In genomic region chr5:78808380-78808779, GRCh38 we compare ENCODE assay signal across 20 cellular contexts.
"Had no signal": no experiment of that assay in that cellular context is flagged by ENCODE, and none has a peak within 500 bp of the region (broad histone marks: within the 10 kb centered on the region; RNA-seq: fewer than 3 reads in every experiment).

No MANE protein-coding gene starts in this region.

- H3K27me3 Mint-ChIP-seq: activated naive CD4-positive, alpha-beta T cell treated with anti-CD3 and anti-CD28 coated beads, Interleukin-2, amount 50 U/mL, for 24 hours; activated T-cell treated with anti-CD3 and anti-CD28 coated beads, Interleukin-2, amount 50 U/mL, for 24 hours; natural killer cell treated with Interleukin-12 subunit alpha and Interleukin-12 subunit beta and Interleukin-15 and Interleukin-18, amount 100 ng/mL, for 72 hours had no signal

- H3K9me3 ChIP-seq: body of pancreas, esophagus muscularis mucosa, lower lobe of right lung, mucosa of descending colon had no signal

- H3K4me3 Mint-ChIP-seq: activated naive CD4-positive, alpha-beta T cell treated with anti-CD3 and anti-CD28 coated beads, Interleukin-2, amount 50 U/mL, for 24 hours; activated T-cell treated with anti-CD3 and anti-CD28 coated beads, Interleukin-2, amount 50 U/mL, for 24 hours; natural killer cell treated with Interleukin-12 subunit alpha and Interleukin-12 subunit beta and Interleukin-15 and Interleukin-18, amount 100 ng/mL, for 72 hours had no signal

- H3K36me3 ChIP-seq: esophagus muscularis mucosa, lower lobe of right lung had no signal

- H3K27me3 ChIP-seq: body of pancreas, esophagus muscularis mucosa had no signal

- H3K4me3 ChIP-seq: body of pancreas, esophagus muscularis mucosa, lower lobe of right lung, mucosa of descending colon, smooth muscle cell had no signal

- H3K36me3 Mint-ChIP-seq: natural killer cell treated with Interleukin-12 subunit alpha and Interleukin-12 subunit beta and Interleukin-15 and Interleukin-18, amount 100 ng/mL, for 72 hours had no signal

- H3K27ac ChIP-seq: body of pancreas, esophagus muscularis mucosa, lower lobe of right lung, parathyroid adenoma had no signal

- H3K4me1 ChIP-seq: body of pancreas, lower lobe of right lung, parathyroid adenoma had no signal

- H3K27ac Mint-ChIP-seq: activated naive CD4-positive, alpha-beta T cell treated with anti-CD3 and anti-CD28 coated beads, Interleukin-2, amount 50 U/mL, for 24 hours; activated T-cell treated with anti-CD3 and anti-CD28 coated beads, Interleukin-2, amount 50 U/mL, for 24 hours; natural killer cell treated with Interleukin-12 subunit alpha and Interleukin-12 subunit beta and Interleukin-15 and Interleukin-18, amount 100 ng/mL, for 72 hours had no signal

- H3K9me3 Mint-ChIP-seq: activated naive CD4-positive, alpha-beta T cell treated with anti-CD3 and anti-CD28 coated beads, Interleukin-2, amount 50 U/mL, for 24 hours; activated T-cell treated with anti-CD3 and anti-CD28 coated beads, Interleukin-2, amount 50 U/mL, for 24 hours; natural killer cell treated with Interleukin-12 subunit alpha and Interleukin-12 subunit beta and Interleukin-15 and Interleukin-18, amount 100 ng/mL, for 72 hours had no signal

- ATAC-seq: body of pancreas; lower lobe of right lung; mucosa of descending colon; natural killer cell treated with Interleukin-12 subunit alpha and Interleukin-12 subunit beta and Interleukin-15 and Interleukin-18, amount 100 ng/mL, for 72 hours had no signal

- DNase-seq: activated CD4-positive, CD25-positive, alpha-beta regulatory T cell; activated effector memory CD4-positive, alpha-beta T cell treated with Interleukin-2 at 50 U/mL for 16 hours; activated T-cell treated with anti-CD3 and anti-CD28 coated beads, Interleukin-2, amount 50 U/mL, for 24 hours; amniotic stem cell; body of pancreas; foreskin melanocyte; hypothalamus; kidney glomerular epithelial cell; lower lobe of right lung; mucosa of descending colon; retina; SHP77 treated with DMSO at 0.1 percent for 48 hours; stimulated activated CD4-positive, alpha-beta T cell treated with anti-CD3 and anti-CD28 coated beads, Interleukin-1b, Interleukin-23, amount 100 ng/mL, for 48 hours; stimulated activated naive CD4-positive, alpha-beta T cell treated with Interleukin-2 at 50 U/mL for 16 hours; T-helper 2 cell had no signal

- H3K4me1 Mint-ChIP-seq: activated naive CD4-positive, alpha-beta T cell treated with anti-CD3 and anti-CD28 coated beads, Interleukin-2, amount 50 U/mL, for 24 hours had no signal
